In the genomic region with DNA sequence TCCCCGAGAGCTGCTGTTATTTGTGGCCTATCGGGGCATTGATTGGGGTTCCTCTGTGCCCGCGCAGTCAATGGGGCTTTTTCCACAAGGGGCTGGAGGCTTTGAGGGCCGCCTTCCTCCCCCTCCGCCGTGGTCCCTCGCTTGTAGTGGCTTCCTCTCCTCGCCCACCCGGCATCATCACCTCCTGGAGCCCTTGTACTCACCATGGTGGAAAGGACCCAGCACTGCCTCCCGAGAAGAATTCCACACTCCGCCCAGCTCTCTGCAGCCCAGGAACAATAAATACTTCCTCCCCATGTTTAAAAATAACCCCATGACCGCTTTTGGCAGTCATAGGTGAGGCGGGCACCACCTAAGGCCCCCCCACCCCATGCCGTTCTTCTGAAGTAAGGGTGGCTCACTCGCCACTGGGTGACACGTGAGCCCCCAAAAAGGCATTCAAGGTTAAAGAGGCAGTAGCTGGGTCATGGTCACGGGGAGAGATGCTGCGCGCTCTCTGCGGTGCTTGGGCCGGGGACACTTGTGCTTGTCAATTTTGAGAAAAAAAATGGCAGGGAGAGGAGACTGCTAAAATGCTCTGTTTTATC, we compare ENCODE assay signal across 20 cellular contexts. TPM values are rescaled to one million over a fixed set of nuclear protein-coding genes. Genes with fewer than 3 reads are reported as not detected.
"Had no signal": no experiment of that assay in that cellular context is flagged by ENCODE, and none has a peak within 500 bp of the region (broad histone marks: within the 10 kb centered on the region; RNA-seq: fewer than 3 reads in every experiment).

Gene MYL2, minus strand, starts transcription at position 256 of the 587 bp plus-strand sequence. Its CDS starts 50 bp downstream, at position 206.

- H3K4me3 ChIP-seq: adrenal gland, esophagus squamous epithelium, right lobe of liver, thyroid gland had no signal

- H3K4me3 Mint-ChIP-seq: naive thymus-derived CD8-positive, alpha-beta T cell; stimulated activated effector memory CD8-positive, alpha-beta T cell treated with anti-CD3 and anti-CD28 coated beads, Interleukin-12 subunit alpha, Interleukin-12 subunit beta, amount 100 ng/mL, for 72 hours; T-helper 1 cell treated with Interleukin-12 subunit alpha and Interleukin-12 subunit beta and Interleukin-4 antibody, amounts not matched to agents 30 μg/mL and 1 μg/mL, for 36 hours had no signal

- H3K4me1 Mint-ChIP-seq: naive thymus-derived CD8-positive, alpha-beta T cell; stimulated activated effector memory CD8-positive, alpha-beta T cell treated with anti-CD3 and anti-CD28 coated beads, Interleukin-12 subunit alpha, Interleukin-12 subunit beta, amount 100 ng/mL, for 72 hours had no signal

- H3K27ac Mint-ChIP-seq: progenitor cell of endocrine pancreas; stimulated activated effector memory CD8-positive, alpha-beta T cell treated with anti-CD3 and anti-CD28 coated beads, Interleukin-12 subunit alpha, Interleukin-12 subunit beta, amount 100 ng/mL, for 72 hours; T-helper 1 cell treated with Interleukin-12 subunit alpha and Interleukin-12 subunit beta and Interleukin-4 antibody, amounts not matched to agents 30 μg/mL and 1 μg/mL, for 36 hours had no signal

- DNase-seq: activated CD4-positive, alpha-beta T cell treated with anti-CD3 and anti-CD28 coated beads for 1 hour; activated CD4-positive, alpha-beta T cell treated with anti-CD3 and anti-CD28 coated beads, Interleukin-2, amount 50 U/mL, for 4 hours; activated naive CD4-positive, alpha-beta T cell; activated T-cell treated with anti-CD3 and anti-CD28 coated beads for 4 hours; adrenal gland; caudate nucleus; esophagus squamous epithelium; glutamatergic neuron; naive thymus-derived CD8-positive, alpha-beta T cell; nucleus accumbens; right lobe of liver; stimulated activated CD4-positive, alpha-beta T cell treated with anti-CD3 and anti-CD28 coated beads, Interleukin-12 subunit alpha, Interleukin-12 subunit beta, amount 100 ng/mL, for 4 hours; thyroid gland had no signal

- H3K27me3 ChIP-seq: adrenal gland, right lobe of liver, thyroid gland had no signal

- H3K36me3 Mint-ChIP-seq: naive thymus-derived CD8-positive, alpha-beta T cell; stimulated activated effector memory CD8-positive, alpha-beta T cell treated with anti-CD3 and anti-CD28 coated beads, Interleukin-12 subunit alpha, Interleukin-12 subunit beta, amount 100 ng/mL, for 72 hours had no signal

- H3K36me3 ChIP-seq: adrenal gland, esophagus squamous epithelium, right lobe of liver, thyroid gland had no signal

- H3K4me1 ChIP-seq: adrenal gland, esophagus squamous epithelium, right lobe of liver, thyroid gland had no signal

- H3K9me3 Mint-ChIP-seq: naive thymus-derived CD8-positive, alpha-beta T cell; stimulated activated effector memory CD8-positive, alpha-beta T cell treated with anti-CD3 and anti-CD28 coated beads, Interleukin-12 subunit alpha, Interleukin-12 subunit beta, amount 100 ng/mL, for 72 hours; T-helper 1 cell treated with Interleukin-12 subunit alpha and Interleukin-12 subunit beta and Interleukin-4 antibody, amounts not matched to agents 30 μg/mL and 1 μg/mL, for 36 hours had no signal

- ATAC-seq: naive thymus-derived CD8-positive, alpha-beta T cell; right lobe of liver; stimulated activated effector memory CD8-positive, alpha-beta T cell treated with anti-CD3 and anti-CD28 coated beads, Interleukin-12 subunit alpha, Interleukin-12 subunit beta, amount 100 ng/mL, for 72 hours had no signal

- H3K9me3 ChIP-seq: adrenal gland, esophagus squamous epithelium, right lobe of liver, thyroid gland had no signal

- H3K27ac ChIP-seq: adrenal gland, esophagus squamous epithelium, right lobe of liver, thyroid gland, VCaP had no signal

RNA-seq across cellular contexts. Expression of gene MYL2, which starts in this region (rescaled TPM):
- total RNA-seq: esophagus squamous epithelium; fibroblast of villous mesenchyme; lung microvascular endothelial cell; naive thymus-derived CD8-positive, alpha-beta T cell; progenitor cell of endocrine pancreas; thyroid gland had no signal
- polyA plus RNA-seq: naive thymus-derived CD8-positive, alpha-beta T cell; urinary bladder had no signal
